ENCODE assay signal across 14 cellular contexts in genomic region chr6:142400495-142400894, GRCh38.
A peak's percentile ranks its signal among the peaks of the same experiment; 100 is the strongest.
DNase-seq lines count a peak whose midpoint lies in the region; ATAC-seq, FAIRE-seq and TF ChIP-seq lines count a peak whose summit lies in the region.
"Had no signal": no experiment of that assay in that cellular context is flagged by ENCODE, and none has a peak within 500 bp of the region (broad histone marks: within the 10 kb centered on the region; RNA-seq: fewer than 3 reads in every experiment).

No MANE protein-coding gene starts in this region.

- H3K27me3 ChIP-seq in Panc1 (ENCODE audit: control insufficient read depth, insufficient read depth, low read length) = no peaks in the 10 kb centered on the region
- no peaks in the 10 kb centered on the region for H3K27me3 ChIP-seq in endothelial cell of umbilical vein (ENCODE audit: control insufficient read depth in 2 of 2, insufficient read depth in 2 of 2, low read length in 2 of 2)
- H3K27me3 ChIP-seq in neuron (ENCODE audit: insufficient read depth, low read length) = no peaks in the 10 kb centered on the region
- no peaks in the 10 kb centered on the region for H3K27me3 ChIP-seq in mammary epithelial cell (ENCODE audit: insufficient read depth, low read length)
- H3K27me3 ChIP-seq: colonic mucosa, Peyer's patch, sigmoid colon had no signal

- CTCF ChIA-PET in Panc1 (lab: Charles Lee) (no interaction called here), endothelial cell of umbilical vein (lab: Charles Lee) (interaction anchor here (1.0 kb wide), 1 partner anchor 74 kb away, joined by 4 read pairs; no protein-coding TSS in a partner anchor), mammary epithelial cell (lab: Charles Lee; ENCODE audit: low non-redundant PET) (no interaction called here)

- H2AFZ ChIP-seq in endothelial cell of umbilical vein (ENCODE audit: low read depth, low read length) (no peak overlapping the region), neuron (ENCODE audit: low read depth, low read length) (peak overlapping the region; percentile 26), mammary epithelial cell (ENCODE audit: low read depth, low read length) (no peak overlapping the region)

- no peaks in the 10 kb centered on the region for H3K9me1 ChIP-seq in endothelial cell of umbilical vein (replicated peaks; ENCODE audit: control insufficient read depth, extremely low read depth, insufficient read depth, low read length)

- no peak for TF ChIP-seq CTCF in Panc1 (IDR thresholded peaks at IDR 0.05)
- TF ChIP-seq CTCF in endothelial cell of umbilical vein (IDR thresholded peaks at IDR 0.05; ENCODE audit: extremely low read depth in 1 of 2, insufficient read depth in 1 of 2, low read depth in 1 of 2, low read length in 2 of 2) = no peak
- TF ChIP-seq CTCF in mammary epithelial cell (conservative IDR thresholded peaks at IDR 0.05 in 1 of 2, IDR thresholded peaks at IDR 0.05 in 1 of 2; ENCODE audit: extremely low read depth in 1 of 2, insufficient read depth in 1 of 2, low read depth in 1 of 2, low read length in 2 of 2) = no peak
- no peak for TF ChIP-seq CTCF in GM13976 (IDR thresholded peaks at IDR 0.05; ENCODE audit: borderline replicate concordance, control extremely low read depth, extremely low read depth, insufficient read depth, missing control alignments)

- peak; percentile 45 for DNase-seq in EL
- DNase-seq in Panc1 (ENCODE audit: low read depth, low spot score) = no peak
- peak; percentile 98 for DNase-seq in endothelial cell of umbilical vein (ENCODE audit: low read depth, low spot score)
- DNase-seq in T-helper 2 cell = no peak
- DNase-seq in mammary epithelial cell = no peak
- DNase-seq in GM13976 (ENCODE audit: low spot score) = no peak
- DNase-seq: activated naive CD4-positive, alpha-beta T cell; colonic mucosa; Peyer's patch; sigmoid colon; substantia nigra had no signal

- no peak for TF ChIP-seq POLR2A in endothelial cell of umbilical vein (IDR thresholded peaks at IDR 0.05; ENCODE audit: low read depth, low read length)

- peak overlapping the region; percentile 52 for H3K4me2 ChIP-seq in endothelial cell of umbilical vein (ENCODE audit: insufficient read depth, low read length)
- H3K4me2 ChIP-seq in mammary epithelial cell (ENCODE audit: insufficient read depth, low read depth, low read length) = no peak overlapping the region

- dilution Hi-C loops in endothelial cell of umbilical vein (cut with MboI; ENCODE audit: extremely low pct_ligation_motif_present, low sequenced_read_pairs) = no loop called here
- dilution Hi-C loops in mammary epithelial cell (cut with HindIII; ENCODE audit: low sequenced_read_pairs) = no loop called here

- WGBS in mammary epithelial cell (ENCODE audit: low coverage, missing lambda C conversion rate) = 94% methylated on average over 4 of the region's 4 CpGs

- intact Hi-C loops in Panc1 (cut with micrococcal nuclease; ENCODE audit: unreplicated experiment) (no loop called here), endothelial cell of umbilical vein (cut with micrococcal nuclease) (loop anchor here (2.0 to 10.0 kb wide), 2 partner anchors 98 to 544 kb away; partner anchors contain the start of genes ADGRG6 and HIVEP2), mammary epithelial cell (cut with micrococcal nuclease) (no loop called here)

- in situ Hi-C loops in Panc1 (cut with HindIII; ENCODE audit: low pct_unique_long_range_greater_than_20kb, low sequenced_read_pairs) = no loop called here
- in situ Hi-C loops in mammary epithelial cell (cut with MboI; ENCODE audit: low sequenced_read_pairs in 2 of 2) = no loop called here
- in situ Hi-C loops in GM13976 (cut with MboI; ENCODE audit: low sequenced_read_pairs, unreplicated experiment) = no loop called here

- H3K9me3 ChIP-seq in Panc1 (ENCODE audit: control insufficient read depth, insufficient read depth, low read depth, low read length) = no peaks in the 10 kb centered on the region
- H3K9me3 ChIP-seq in endothelial cell of umbilical vein (replicated peaks; ENCODE audit: control insufficient read depth, insufficient read depth, low read length) = no peaks in the 10 kb centered on the region
- H3K9me3 ChIP-seq in neuron (ENCODE audit: low read length) = no peaks in the 10 kb centered on the region
- H3K9me3 ChIP-seq in mammary epithelial cell (replicated peaks; ENCODE audit: insufficient read depth, low read length) = no peaks in the 10 kb centered on the region
- H3K9me3 ChIP-seq: colonic mucosa, Peyer's patch, sigmoid colon had no signal

- POLR2A ChIA-PET in Panc1 (lab: Charles Lee) (no interaction called here), endothelial cell of umbilical vein (lab: Charles Lee) (no interaction called here)

- no peak overlapping the region for H3K4me3 ChIP-seq in Panc1 (ENCODE audit: low read depth in 2 of 2, low read length in 2 of 2)
- no peak overlapping the region for H3K4me3 ChIP-seq in endothelial cell of umbilical vein (replicated peaks in 1 of 3; ENCODE audit: insufficient read depth in 1 of 3, low read depth in 1 of 3, low read length in 3 of 3)
- no peak overlapping the region for H3K4me3 ChIP-seq in neuron (ENCODE audit: low read length)
- H3K4me3 ChIP-seq in mammary epithelial cell (replicated peaks in 1 of 3; ENCODE audit: insufficient read depth in 1 of 3, low read depth in 2 of 3, low read length in 3 of 3) = no peak overlapping the region
- H3K4me3 ChIP-seq: colonic mucosa, Peyer's patch, sigmoid colon had no signal

- H4K20me1 ChIP-seq in endothelial cell of umbilical vein (replicated peaks; ENCODE audit: control insufficient read depth, extremely low read depth, insufficient read depth, low read length) (no peaks in the 10 kb centered on the region), mammary epithelial cell (ENCODE audit: insufficient read depth, low read length) (no peaks in the 10 kb centered on the region)

- ATAC-seq in Panc1 = 0 out of 2 replicates have a peak, but pooled peaks have one; percentile 25
- ATAC-seq in GM19324 (IDR thresholded peaks at IDR 0.05; ENCODE audit: low FRiP score, unreplicated experiment) = no peak

- H3K27ac ChIP-seq in Panc1 (ENCODE audit: low read length) (peak overlapping the region; percentile 44; the same call in 1 of the 2 replicates), endothelial cell of umbilical vein (ENCODE audit: insufficient read depth, low read depth, low read length) (peak overlapping the region; percentile 71), mammary epithelial cell (ENCODE audit: insufficient read depth, low read depth, low read length) (no peak overlapping the region)
- H3K27ac ChIP-seq: C4-2B, colonic mucosa, Peyer's patch, sigmoid colon had no signal

- H3K9ac ChIP-seq in endothelial cell of umbilical vein (replicated peaks; ENCODE audit: extremely low read depth, insufficient read depth, low read length) = peak overlapping the region; percentile 46
- H3K9ac ChIP-seq in mammary epithelial cell (ENCODE audit: insufficient read depth, low read length) = no peak overlapping the region

- FAIRE-seq in endothelial cell of umbilical vein (lab: Jason Lieb, UNC) = peak; percentile 73

- no TSS peak for BruUV-seq in Panc1 (replicated peaks; lab: Mats Ljungman, UMichigan)
- BruUV-seq in endothelial cell of umbilical vein (replicated peaks; lab: Mats Ljungman, UMichigan) = no TSS peak
- BruUV-seq in mammary epithelial cell (replicated peaks; lab: Mats Ljungman, UMichigan) = no TSS peak

- peaks cover 2% of the 10 kb centered on the region for H3K79me2 ChIP-seq in endothelial cell of umbilical vein (ENCODE audit: control insufficient read depth, insufficient read depth, low read length)
- H3K79me2 ChIP-seq in mammary epithelial cell (ENCODE audit: insufficient read depth, low read length) = no peaks in the 10 kb centered on the region

- no peaks in the 10 kb centered on the region; the same call in 1 of the 2 replicates for H3K4me1 ChIP-seq in Panc1 (ENCODE audit: control insufficient read depth, insufficient read depth, low read length)
- peaks cover 51% of the 10 kb centered on the region for H3K4me1 ChIP-seq in endothelial cell of umbilical vein (ENCODE audit: control insufficient read depth, extremely low read depth, insufficient read depth, low read length)
- peaks cover 6% of the 10 kb centered on the region for H3K4me1 ChIP-seq in neuron (ENCODE audit: insufficient read depth, low read length)
- no peaks in the 10 kb centered on the region for H3K4me1 ChIP-seq in mammary epithelial cell (ENCODE audit: insufficient read depth, low read length)
- H3K4me1 ChIP-seq: colonic mucosa, Peyer's patch, sigmoid colon had no signal

- peaks cover 77% of the 10 kb centered on the region for H3K36me3 ChIP-seq in Panc1 (ENCODE audit: control insufficient read depth, insufficient read depth, low read length)
- peaks cover 5 to 9% of the 10 kb centered on the region in 2 experiments for H3K36me3 ChIP-seq in endothelial cell of umbilical vein (ENCODE audit: control insufficient read depth in 2 of 2, extremely low read depth in 1 of 2, insufficient read depth in 2 of 2, low read length in 2 of 2)
- H3K36me3 ChIP-seq in neuron (ENCODE audit: insufficient read depth, low read length) = no peaks in the 10 kb centered on the region
- peaks cover 7% of the 10 kb centered on the region for H3K36me3 ChIP-seq in mammary epithelial cell (ENCODE audit: insufficient read depth, low read length)
- H3K36me3 ChIP-seq: colonic mucosa, Peyer's patch, sigmoid colon had no signal

TF ChIP-seq in endothelial cell of umbilical vein, 7 proteins besides CTCF, POLR2A, EP300 and RAD21:
- TF ChIP-seq POLR2AphosphoS5 (IDR thresholded peaks at IDR 0.05; ENCODE audit: insufficient read depth, low read depth, low read length) (peak; percentile 58), EZH2 (IDR thresholded peaks at IDR 0.05; ENCODE audit: borderline replicate concordance, low read depth, low read length, severe bottlenecking) (no peak), FOS (IDR thresholded peaks at IDR 0.05; ENCODE audit: borderline replicate concordance, insufficient read depth, low read length) (peak; percentile 86), MYC (IDR thresholded peaks at IDR 0.05; ENCODE audit: low read depth, low read length) (no peak), GATA2 (IDR thresholded peaks at IDR 0.05; ENCODE audit: insufficient read depth, insufficient read length, low read depth, low read length) (peak; percentile 92), JUN (IDR thresholded peaks at IDR 0.05; ENCODE audit: borderline replicate concordance, insufficient read depth, insufficient read length, low read depth) (peak; percentile 83)
- TF ChIP-seq, protein P1, sequence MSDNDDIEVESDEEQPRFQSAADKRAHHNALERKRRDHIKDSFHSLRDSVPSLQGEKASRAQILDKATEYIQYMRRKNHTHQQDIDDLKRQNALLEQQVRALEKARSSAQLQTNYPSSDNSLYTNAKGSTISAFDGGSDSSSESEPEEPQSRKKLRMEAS (IDR thresholded peaks at IDR 0.05; ENCODE audit: insufficient read depth, insufficient read length) = no peak
TF ChIP-seq in endothelial cell of umbilical vein: peak in this region for 4.

Comparison
In these comparisons a context has a peak if more than half of its experiments do, and no peak if none do; other contexts are left out.
1. DNase-seq: peak in EL (single experiment) and endothelial cell of umbilical vein (single experiment); none in Panc1 (single experiment), T-helper 2 cell (0 of 5), mammary epithelial cell (single experiment) and GM13976 (single experiment).